Comparison of ENCODE assay signal across 14 cellular contexts in genomic region chr22:44894321-44894720, GRCh38.
DNase-seq lines count a peak whose midpoint lies in the region; ATAC-seq, FAIRE-seq and TF ChIP-seq lines count a peak whose summit lies in the region.
"Had no signal": no experiment of that assay in that cellular context is flagged by ENCODE, and none has a peak within 500 bp of the region (broad histone marks: within the 10 kb centered on the region; RNA-seq: fewer than 3 reads in every experiment).

No MANE protein-coding gene starts in this region.

- H3K27ac ChIP-seq in heart right ventricle, result no peak overlapping the region
- no peak overlapping the region for H3K27ac ChIP-seq in H1 (ENCODE audit: low read depth, low read length)
- H3K27ac ChIP-seq in neuronal stem cell (replicated peaks; ENCODE audit: low read length), result no peak overlapping the region
- H3K27ac ChIP-seq: BLaER1 treated with 17β-estradiol and CSF1 and Interleukin-3, amounts not matched to agents 10 nM and 100 nM had no signal

- DNase-seq in cardiac septum (ENCODE audit: low spot score), result peak; percentile 20
- DNase-seq in heart right ventricle, result no peak
- DNase-seq in H1 (ENCODE audit: low read depth in 1 of 2, low spot score in 2 of 2), result no peak
- no peak for DNase-seq in neuronal stem cell (ENCODE audit: low spot score)
- DNase-seq in GM20000 (ENCODE audit: low spot score), result no peak
- no peak for DNase-seq in dedifferentiated amniotic fluid mesenchymal stem cell (ENCODE audit: extremely low spot score)
- no peak for DNase-seq in LoVo (ENCODE audit: low spot score)
- DNase-seq: ACHN; CD4-positive, CD25-positive, alpha-beta regulatory T cell; DMS53; GF-D8 had no signal

- H2BK120ac ChIP-seq in H1 (replicated peaks; ENCODE audit: low read depth, low read length) (no peak overlapping the region), neuronal stem cell (ENCODE audit: low read depth, low read length) (no peak overlapping the region)

- no peak for FAIRE-seq in H1 (lab: Jason Lieb, UNC)
- FAIRE-seq: HepG2, HTR-8/SVneo had no signal

- POLR2A ChIA-PET in H1 (lab: Charles Lee; ENCODE audit: partially characterized antibody), result no interaction called here

- no peaks in the 10 kb centered on the region for H3K79me2 ChIP-seq in H1 (ENCODE audit: control insufficient read depth in 1 of 2, insufficient read depth in 2 of 2, low read length in 2 of 2)

- H4K5ac ChIP-seq in H1 (ENCODE audit: insufficient read length, low read depth, low read length), result no peak overlapping the region

- no peak overlapping the region for H3K4ac ChIP-seq in H1 (replicated peaks; ENCODE audit: insufficient read length, low read depth, low read length)
- no peak overlapping the region for H3K4ac ChIP-seq in neuronal stem cell (ENCODE audit: low read length)

- no peak overlapping the region for H3K56ac ChIP-seq in H1 (replicated peaks; ENCODE audit: insufficient read length, low read depth, low read length)

- H4K91ac ChIP-seq in H1 (replicated peaks; ENCODE audit: insufficient read length, low read length), result no peak overlapping the region
- H4K91ac ChIP-seq in neuronal stem cell (ENCODE audit: low read depth, low read length, poor library complexity), result no peak overlapping the region

- no peak overlapping the region for H3K14ac ChIP-seq in H1 (ENCODE audit: insufficient read length)
- no peak overlapping the region for H3K14ac ChIP-seq in neuronal stem cell (ENCODE audit: low read length)

- H3K79me1 ChIP-seq in H1 (ENCODE audit: low read depth, low read length) (no peaks in the 10 kb centered on the region; the same call in 1 of the 2 replicates), neuronal stem cell (ENCODE audit: low read depth, low read length) (peaks cover 2% of the 10 kb centered on the region)

- no peak overlapping the region for H3K9ac ChIP-seq in H1 (replicated peaks in 1 of 4; ENCODE audit: extremely low read depth in 1 of 4, low read depth in 3 of 4, low read length in 3 of 4)
- H3K9ac ChIP-seq in neuronal stem cell (ENCODE audit: low read depth, low read length, poor library complexity), result no peak overlapping the region
- H3K9ac ChIP-seq: BLaER1 treated with 17β-estradiol and CSF1 and Interleukin-3, amounts not matched to agents 10 nM and 100 nM had no signal

- CTCF ChIA-PET in H1 (lab: Charles Lee; ENCODE audit: partially characterized antibody), result interaction anchor here (1.1 kb wide), 1 partner anchor 13 kb away, joined by 3 read pairs; no protein-coding TSS in a partner anchor

- no peak for TF ChIP-seq POLR2A in H1 (IDR thresholded peaks at IDR 0.05; ENCODE audit: control extremely low read depth in 1 of 2, low read depth in 2 of 2, low read length in 2 of 2)

- H3K4me3 ChIP-seq in heart right ventricle (no peak overlapping the region), H1 (ENCODE audit: extremely low read depth in 1 of 4, insufficient read depth in 2 of 4, low read depth in 3 of 4, low read length in 4 of 4) (no peak overlapping the region), neuronal stem cell (ENCODE audit: low read length in 2 of 2) (no peak overlapping the region)
- H3K4me3 ChIP-seq: BLaER1 treated with 17β-estradiol and CSF1 and Interleukin-3, amounts not matched to agents 10 nM and 100 nM had no signal

- H3K27me3 ChIP-seq in heart right ventricle (peaks cover 0 to 10% (median 0%) of the 10 kb centered on the region in 7 donors), H1 (replicated peaks in 1 of 4; ENCODE audit: control insufficient read depth in 3 of 4, extremely low read depth in 1 of 4, insufficient read depth in 3 of 4, low read length in 3 of 4) (no peaks in the 10 kb centered on the region), neuronal stem cell (ENCODE audit: control insufficient read depth in 3 of 3, insufficient read depth in 3 of 3, low read depth in 1 of 3, low read length in 3 of 3) (no peaks in the 10 kb centered on the region)
- H3K27me3 ChIP-seq: BLaER1 treated with 17β-estradiol and CSF1 and Interleukin-3, amounts not matched to agents 10 nM and 100 nM had no signal

- no peak for ATAC-seq in heart right ventricle
- ATAC-seq: HepG2 had no signal

- H3K23ac ChIP-seq in H1 (ENCODE audit: insufficient read length) (no peak overlapping the region), neuronal stem cell (ENCODE audit: low read depth, low read length, poor library complexity) (peak overlapping the region; percentile 8)

- no peaks in the 10 kb centered on the region for H3K23me2 ChIP-seq in H1 (ENCODE audit: low read depth, low read length)

- no peak overlapping the region for H2AFZ ChIP-seq in H1 (ENCODE audit: low read length)
- H2AFZ ChIP-seq in neuronal stem cell (ENCODE audit: low read length), result no peak overlapping the region

- H2BK12ac ChIP-seq in H1 (ENCODE audit: low read depth, low read length) (no peak overlapping the region), neuronal stem cell (ENCODE audit: low read length) (no peak overlapping the region)

- no peak overlapping the region for H2AK5ac ChIP-seq in H1 (ENCODE audit: low read depth, low read length)
- no peak overlapping the region for H2AK5ac ChIP-seq in neuronal stem cell (ENCODE audit: low read depth, low read length)

- H4K8ac ChIP-seq in H1 (ENCODE audit: extremely low read depth, insufficient read depth, low read length) (peak overlapping the region; percentile 72; the same call in 1 of the 2 replicates), neuronal stem cell (ENCODE audit: low read depth, low read length) (no peak overlapping the region)

- 87 to 88% methylated on average over 12 of the region's 12 CpGs for WGBS in heart right ventricle, 2 donors
- 95% methylated on average over 12 of the region's 12 CpGs; no CpG with 5 or more reads in 1 of the 2 experiments for WGBS in H1 (ENCODE audit: extremely low coverage in 1 of 2, insufficient coverage in 1 of 2, insufficient read length in 1 of 2, insufficient replicate concordance in 2 of 2, low coverage in 1 of 2, low lambda C conversion rate in 2 of 2, missing lambda C conversion rate in 1 of 2), 2 experiments
- no CpG with 5 or more reads among the region's 12 CpGs for WGBS in neuronal stem cell (ENCODE audit: extremely low coverage in 2 of 2, insufficient read length in 2 of 2, insufficient replicate concordance in 1 of 2), 2 donors

- no peak overlapping the region for H2BK5ac ChIP-seq in H1 (ENCODE audit: low read depth, low read length)
- H2BK5ac ChIP-seq in neuronal stem cell (ENCODE audit: low read length), result no peak overlapping the region

- H3K9me3 ChIP-seq in heart right ventricle (peaks cover 0 to 9% (median 0%) of the 10 kb centered on the region in 11 donors), H1 (ENCODE audit: insufficient read depth in 2 of 2, low read depth in 1 of 2, low read length in 1 of 2) (no peaks in the 10 kb centered on the region), neuronal stem cell (replicated peaks in 1 of 2; ENCODE audit: control insufficient read depth in 2 of 2, insufficient read depth in 1 of 2, low read depth in 1 of 2, low read length in 2 of 2) (no peaks in the 10 kb centered on the region)
- H3K9me3 ChIP-seq: BLaER1 treated with 17β-estradiol and CSF1 and Interleukin-3, amounts not matched to agents 10 nM and 100 nM had no signal

- no peak for TF ChIP-seq RAD21 in H1 (IDR thresholded peaks at IDR 0.05 in 1 of 2, conservative IDR thresholded peaks at IDR 0.05 in 1 of 2; ENCODE audit: low read depth in 2 of 2, low read length in 2 of 2)

- H3K18ac ChIP-seq in H1 (ENCODE audit: extremely low read depth, low read length) (no peak overlapping the region), neuronal stem cell (ENCODE audit: low read length) (peak overlapping the region; percentile 21)

- H3K36me3 ChIP-seq in heart right ventricle (no peaks in the 10 kb centered on the region), H1 (ENCODE audit: control insufficient read depth in 2 of 4, insufficient read depth in 4 of 4, low read length in 3 of 4) (peaks cover 6 to 26% (median 9%) of the 10 kb centered on the region in 4 experiments; a peak in 5 of 8 replicates), neuronal stem cell (replicated peaks in 1 of 2; ENCODE audit: control insufficient read depth in 2 of 2, insufficient read depth in 2 of 2, low read length in 2 of 2) (peaks cover 39 to 90% of the 10 kb centered on the region in 2 donors)
- H3K36me3 ChIP-seq: BLaER1 treated with 17β-estradiol and CSF1 and Interleukin-3, amounts not matched to agents 10 nM and 100 nM had no signal

- intact Hi-C loops in cardiac septum (cut with DNase I) (no loop called here), heart right ventricle (cut with DNase I) (no loop called here)

- H4K20me1 ChIP-seq in H1 (replicated peaks in 1 of 2; ENCODE audit: control insufficient read depth in 1 of 2, insufficient read depth in 2 of 2, low read length in 2 of 2), result peaks cover 0 to 10% of the 10 kb centered on the region in 2 experiments

- TF ChIP-seq EP300 in H1 (IDR thresholded peaks at IDR 0.05; ENCODE audit: borderline replicate concordance in 1 of 2, low read depth in 2 of 2, low read length in 2 of 2), result no peak

- TF ChIP-seq CTCF in heart right ventricle (IDR thresholded peaks at IDR 0.05) (no peak), H1 (IDR thresholded peaks at IDR 0.05; ENCODE audit: control extremely low read depth in 1 of 3, insufficient read depth in 1 of 3, low read depth in 1 of 3, low read length in 3 of 3) (no peak), GM20000 (IDR thresholded peaks at IDR 0.05; ENCODE audit: extremely low read depth, missing control alignments) (no peak)

- H2BK15ac ChIP-seq in H1 (ENCODE audit: low read length) (no peak overlapping the region), neuronal stem cell (ENCODE audit: low read length) (no peak overlapping the region)

- no peak overlapping the region for H2BK20ac ChIP-seq in H1 (ENCODE audit: low read length)

- H3K4me1 ChIP-seq in heart right ventricle, result no peaks in the 10 kb centered on the region
- peaks cover 0 to 2% (median 2%) of the 10 kb centered on the region in 4 experiments; a peak in 3 of 7 replicates for H3K4me1 ChIP-seq in H1 (replicated peaks in 1 of 4; ENCODE audit: control insufficient read depth in 3 of 4, insufficient read depth in 4 of 4, low read length in 3 of 4)
- peaks cover 0 to 8% of the 10 kb centered on the region in 2 donors for H3K4me1 ChIP-seq in neuronal stem cell (ENCODE audit: control insufficient read depth in 2 of 2, insufficient read depth in 1 of 2, low read depth in 1 of 2, low read length in 2 of 2)

- H3K4me2 ChIP-seq in H1 (ENCODE audit: insufficient read depth in 1 of 2, low read depth in 2 of 2, low read length in 2 of 2), result no peak overlapping the region
- H3K4me2 ChIP-seq in neuronal stem cell (ENCODE audit: insufficient read depth, low read length, poor library complexity, severe bottlenecking), result no peak overlapping the region
- H3K4me2 ChIP-seq: BLaER1 treated with 17β-estradiol and CSF1 and Interleukin-3, amounts not matched to agents 10 nM and 100 nM had no signal

TF ChIP-seq in H1, 55 proteins besides CTCF, POLR2A, EP300 and RAD21 (continues in another document):
- TF ChIP-seq USF2 (IDR thresholded peaks at IDR 0.05; ENCODE audit: low read length), result no peak
